Comparison of ENCODE assay signal across 8 cellular contexts in the genomic region with DNA sequence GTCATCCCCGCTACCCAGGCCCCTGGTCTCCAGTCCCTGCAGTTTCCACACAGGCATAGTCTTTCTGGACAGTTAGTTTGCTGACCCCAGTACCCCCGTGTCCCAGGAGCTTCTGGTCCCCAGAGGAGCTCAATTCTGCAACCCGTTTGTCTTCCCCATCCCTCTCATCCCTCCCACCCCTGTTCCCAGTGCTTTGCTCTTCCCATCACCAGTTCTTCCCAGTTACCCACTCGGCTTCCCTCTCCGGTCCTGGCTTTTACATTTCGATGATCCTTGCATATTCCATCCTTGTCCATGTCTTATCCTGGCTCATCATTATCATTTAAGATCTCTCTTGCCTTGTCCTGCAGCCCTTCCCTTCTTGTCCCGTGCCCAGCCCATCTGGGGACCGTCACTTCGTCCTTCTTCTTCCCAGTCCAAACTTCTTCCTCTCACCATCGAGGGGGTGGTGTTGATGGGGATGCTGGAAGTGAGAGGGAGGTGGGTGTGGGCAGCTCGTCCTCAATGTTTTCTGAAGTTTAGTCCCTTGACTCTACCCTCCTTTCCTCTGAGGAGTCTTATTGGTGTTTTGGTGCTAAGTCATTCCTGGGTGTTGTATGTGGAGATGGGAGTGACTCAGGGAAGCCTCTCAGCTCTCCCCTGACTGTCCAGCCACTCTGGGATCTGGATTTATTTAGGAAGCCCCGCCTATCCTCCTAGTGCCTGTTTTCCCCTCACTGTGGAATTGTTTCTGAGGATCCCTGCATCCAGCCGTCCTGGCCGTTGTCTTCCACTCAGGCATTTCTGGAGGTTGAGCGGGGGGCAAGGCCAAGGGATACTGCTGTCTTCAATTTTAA. TPM values are rescaled to one million over a fixed set of nuclear protein-coding genes. Genes with fewer than 3 reads are reported as not detected.
DNase-seq lines count a peak whose midpoint lies in the region; ATAC-seq and TF ChIP-seq lines count a peak whose summit lies in the region.

No MANE protein-coding gene starts in this region.

- POLR2A ChIA-PET in activated B cell treated with CpG ODN at 0.5 μM for 24 hours (lab: Charles Lee) = interaction anchor here (0.5 to 5.9 kb wide), 19 partner anchors 9 to 90 kb away, joined by 3 to 97 read pairs (median 5); a partner anchor contains a TSS

- peaks cover 34% of the 10 kb centered on the region for H3K4me1 Mint-ChIP-seq in activated naive CD4-positive, alpha-beta T cell treated with anti-CD3 and anti-CD28 coated beads for 36 hours (ENCODE audit: low read depth)
- H3K4me1 Mint-ChIP-seq in activated B cell treated with CpG ODN at 0.5 μM for 24 hours (peaks cover 64% of the 10 kb centered on the region), osteocyte (ENCODE audit: unreplicated experiment) (peaks cover 31% of the 10 kb centered on the region)

- peaks cover 4% of the 10 kb centered on the region for H3K36me3 Mint-ChIP-seq in activated naive CD4-positive, alpha-beta T cell treated with anti-CD3 and anti-CD28 coated beads for 36 hours (ENCODE audit: low read depth)
- H3K36me3 Mint-ChIP-seq in activated B cell treated with CpG ODN at 0.5 μM for 24 hours (ENCODE audit: low read depth) (peaks cover 27% of the 10 kb centered on the region), osteocyte (ENCODE audit: unreplicated experiment) (no peaks in the 10 kb centered on the region)

- TF ChIP-seq CTCF in activated B cell treated with CpG ODN at 0.5 μM for 24 hours (IDR thresholded peaks at IDR 0.05) (no peak), osteocyte (IDR thresholded peaks at IDR 0.05) (no peak)

- intact Hi-C loops in activated naive CD4-positive, alpha-beta T cell treated with anti-CD3 and anti-CD28 coated beads for 36 hours (cut with micrococcal nuclease) = loop anchor here (1.0 to 10.0 kb wide), 2 partner anchors 87 to 126 kb away; a partner anchor contains a TSS
- intact Hi-C loops in activated B cell treated with CpG ODN at 0.5 μM for 24 hours (cut with micrococcal nuclease) = loop anchor here (2.0 to 5.0 kb wide), 4 partner anchors 19 to 127 kb away; a partner anchor contains a TSS

- CTCF ChIA-PET in activated naive CD4-positive, alpha-beta T cell treated with anti-CD3 and anti-CD28 coated beads for 36 hours (lab: Charles Lee) = interaction anchor here (0.6 to 2.2 kb wide), 3 partner anchors 10 to 92 kb away, joined by 3 to 8 read pairs (median 6); no protein-coding TSS in a partner anchor
- CTCF ChIA-PET in activated B cell treated with CpG ODN at 0.5 μM for 24 hours (lab: Charles Lee) = interaction anchor here (1.1 to 2.7 kb wide), 3 partner anchors 12 to 91 kb away, joined by 4 to 20 read pairs (median 4); a partner anchor contains a TSS

- no peak for DNase-seq in activated naive CD4-positive, alpha-beta T cell treated with anti-CD3 and anti-CD28 coated beads for 36 hours
- DNase-seq in activated naive CD4-positive, alpha-beta T cell treated with anti-CD3 and anti-CD28 coated beads, Interleukin-2, amount 50 U/mL, for 16 hours = no peak
- no peak for DNase-seq in activated B cell treated with CpG ODN at 0.5 μM for 24 hours
- DNase-seq in fibroblast of the conjunctiva (ENCODE audit: low read depth) = peak; percentile 54
- DNase-seq in osteocyte (ENCODE audit: extremely low spot score, unreplicated experiment) = no peak
- no peak for DNase-seq in effector CD4-positive, alpha-beta T cell
- DNase-seq in DMS114 treated with DMSO at 0.1 percent for 48 hours (lab: John Stamatoyannopoulos, UW; ENCODE audit: unreplicated experiment) = no peak

- peak overlapping the region; percentile 96 for H3K4me3 Mint-ChIP-seq in activated naive CD4-positive, alpha-beta T cell treated with anti-CD3 and anti-CD28 coated beads for 36 hours
- H3K4me3 Mint-ChIP-seq in activated B cell treated with CpG ODN at 0.5 μM for 24 hours (peak overlapping the region; percentile 96), osteocyte (ENCODE audit: unreplicated experiment) (peak overlapping the region; percentile 97)

- ATAC-seq in activated B cell treated with CpG ODN at 0.5 μM for 24 hours (ENCODE audit: low read depth) (no peak), HG03045 (IDR thresholded peaks at IDR 0.05; ENCODE audit: unreplicated experiment) (no peak)

- H3K27ac Mint-ChIP-seq in activated naive CD4-positive, alpha-beta T cell treated with anti-CD3 and anti-CD28 coated beads for 36 hours = no peak overlapping the region
- H3K27ac Mint-ChIP-seq in activated B cell treated with CpG ODN at 0.5 μM for 24 hours (peak overlapping the region; percentile 77), osteocyte (ENCODE audit: unreplicated experiment) (peak overlapping the region; percentile 80)

- no peaks in the 10 kb centered on the region for H3K27me3 Mint-ChIP-seq in activated naive CD4-positive, alpha-beta T cell treated with anti-CD3 and anti-CD28 coated beads for 36 hours (ENCODE audit: low read depth)
- H3K27me3 Mint-ChIP-seq in activated B cell treated with CpG ODN at 0.5 μM for 24 hours (no peaks in the 10 kb centered on the region), osteocyte (ENCODE audit: unreplicated experiment) (no peaks in the 10 kb centered on the region)

- no peaks in the 10 kb centered on the region for H3K9me3 Mint-ChIP-seq in activated naive CD4-positive, alpha-beta T cell treated with anti-CD3 and anti-CD28 coated beads for 36 hours
- no peaks in the 10 kb centered on the region for H3K9me3 Mint-ChIP-seq in activated B cell treated with CpG ODN at 0.5 μM for 24 hours
- no peaks in the 10 kb centered on the region for H3K9me3 Mint-ChIP-seq in osteocyte (ENCODE audit: unreplicated experiment)

RNA-seq across cellular contexts. Expression of a gene that starts 0.9 kb away (rescaled TPM):
- total RNA-seq in activated naive CD4-positive, alpha-beta T cell treated with anti-CD3 and anti-CD28 coated beads for 36 hours = 10 to 100 TPM in 1 of 2 experiments, 1 to 10 TPM in 1; 9.7 to 11.2 TPM
- total RNA-seq in activated B cell treated with CpG ODN at 0.5 μM for 24 hours = 173 and 195 TPM in 2 replicates
- 24.0 and 25.1 TPM in 2 replicates for total RNA-seq in osteocyte

RNA-seq across cellular contexts. Expression of a gene that starts 12.4 kb away (rescaled TPM):
- not detected for total RNA-seq in activated naive CD4-positive, alpha-beta T cell treated with anti-CD3 and anti-CD28 coated beads for 36 hours
- total RNA-seq in activated B cell treated with CpG ODN at 0.5 μM for 24 hours (6.9 and 8.0 TPM in 2 replicates), osteocyte (not detected in 2 replicates)

RNA-seq across cellular contexts. Expression of a gene that starts 35.6 kb away (rescaled TPM):
- total RNA-seq in activated naive CD4-positive, alpha-beta T cell treated with anti-CD3 and anti-CD28 coated beads for 36 hours = 1 to 10 TPM; 8.5 to 8.7 TPM
- total RNA-seq in activated B cell treated with CpG ODN at 0.5 μM for 24 hours = 13.8 and 18.7 TPM in 2 replicates
- total RNA-seq in osteocyte = 14.0 and 19.7 TPM in 2 replicates
